In genomic region chr1:202068596-202068995, GRCh38 we compare ENCODE assay signal across 19 cellular contexts.
"Had no signal": no experiment of that assay in that cellular context is flagged by ENCODE, and none has a peak within 500 bp of the region (broad histone marks: within the 10 kb centered on the region; RNA-seq: fewer than 3 reads in every experiment).

No MANE protein-coding gene starts in this region.

- H3K9me3 ChIP-seq: ascending aorta, left ventricle myocardium inferior, sigmoid colon, spleen, testis, vagina had no signal

- H3K27me3 ChIP-seq: ascending aorta, brain microvascular endothelial cell, hepatocyte, sigmoid colon, testis, vagina had no signal

- H3K4me3 ChIP-seq: ascending aorta, hepatocyte, left ventricle myocardium inferior, sigmoid colon, spleen, testis, vagina had no signal

- H3K27ac ChIP-seq: ascending aorta, brain microvascular endothelial cell, hepatocyte, left ventricle myocardium inferior, sigmoid colon, spleen, testis, vagina had no signal

- H3K36me3 ChIP-seq: ascending aorta, brain microvascular endothelial cell, left ventricle myocardium inferior, sigmoid colon, spleen, vagina had no signal

- H3K4me1 ChIP-seq: ascending aorta, left ventricle myocardium inferior, sigmoid colon, spleen, testis, vagina had no signal

- DNase-seq: activated T-cell treated with anti-CD3 and anti-CD28 coated beads, Interleukin-2, amount 50 U/mL, for 1 hour; brain microvascular endothelial cell; caudate nucleus; effector memory CD4-positive, alpha-beta T cell; glutamatergic neuron; kidney glomerular epithelial cell; left ventricle myocardium inferior; naive thymus-derived CD4-positive, alpha-beta T cell; retina; sigmoid colon; spleen; stimulated activated CD4-positive, alpha-beta T cell treated with anti-CD3 and anti-CD28 coated beads, Interleukin-4, amount 100 ng/mL, for 1 hour; stimulated activated naive CD4-positive, alpha-beta T cell; testis had no signal

- FAIRE-seq: frontal cortex, TTC549 had no signal
